15 cellular contexts compared by ENCODE assay signal in the genomic region with DNA sequence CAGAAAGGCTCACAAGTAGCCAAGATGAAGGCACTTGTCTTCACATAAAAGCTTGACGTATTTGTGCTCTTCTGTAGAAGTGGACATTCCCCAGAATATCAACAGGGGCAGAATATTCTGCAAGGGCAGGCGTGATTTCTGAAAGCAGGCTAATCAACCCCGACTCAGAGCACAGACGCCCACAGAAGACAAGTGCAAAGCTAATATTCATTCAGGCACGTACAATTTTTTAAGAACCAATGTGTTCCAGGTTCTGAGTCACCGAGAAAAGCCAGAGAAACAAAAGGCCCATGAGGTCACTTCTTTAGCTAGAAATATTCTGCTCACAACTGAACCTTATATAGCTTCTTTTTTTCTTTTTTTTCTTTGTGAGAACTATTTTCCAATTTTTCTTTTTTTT.
DNase-seq lines count a peak whose midpoint lies in the region; ATAC-seq and TF ChIP-seq lines count a peak whose summit lies in the region.
"Had no signal": no experiment of that assay in that cellular context is flagged by ENCODE, and none has a peak within 500 bp of the region (broad histone marks: within the 10 kb centered on the region; RNA-seq: fewer than 3 reads in every experiment).

No MANE protein-coding gene starts in this region.

- H3K9me3 ChIP-seq in A673 (ENCODE audit: low read depth, low read length, poor library complexity, severe bottlenecking) (no peaks in the 10 kb centered on the region), lower lobe of right lung (no peaks in the 10 kb centered on the region), upper lobe of right lung (no peaks in the 10 kb centered on the region)
- H3K9me3 ChIP-seq: BLaER1, Caco-2 had no signal

- H3K36me3 ChIP-seq in A673 (ENCODE audit: insufficient read depth, low read length, poor library complexity, severe bottlenecking) (no peaks in the 10 kb centered on the region), lower lobe of right lung (no peaks in the 10 kb centered on the region), upper lobe of right lung (no peaks in the 10 kb centered on the region)
- H3K36me3 ChIP-seq: BLaER1 had no signal

- H3K27ac ChIP-seq in A673 (ENCODE audit: low read depth, low read length, poor library complexity, severe bottlenecking): no peak overlapping the region
- no peak overlapping the region for H3K27ac ChIP-seq in lower lobe of right lung
- no peak overlapping the region for H3K27ac ChIP-seq in upper lobe of right lung
- H3K27ac ChIP-seq: 22Rv1, BLaER1, HL-60 had no signal

- ATAC-seq in esophagus mucosa: peak; percentile 54
- ATAC-seq in lower lobe of right lung: peak; percentile 78 to 84
- ATAC-seq in upper lobe of right lung: peak; percentile 74
- ATAC-seq in left colon: no peak
- ATAC-seq: HCT116 had no signal

- BruUV-seq in A673 (replicated peaks; lab: Mats Ljungman, UMichigan): no TSS peak

- TF ChIP-seq CTCF in A673 (conservative IDR thresholded peaks at IDR 0.05; ENCODE audit: low read depth, low read length) (no peak), lower lobe of right lung (IDR thresholded peaks at IDR 0.05) (no peak), upper lobe of right lung (IDR thresholded peaks at IDR 0.05) (no peak)

- intact Hi-C loops in A673 (cut with micrococcal nuclease; ENCODE audit: unreplicated experiment): no loop called here
- intact Hi-C loops in lower lobe of right lung (cut with DNase I): no loop called here
- intact Hi-C loops in upper lobe of right lung (cut with DNase I): loop anchor here (10.0 kb wide), 1 partner anchor 385 kb away; no protein-coding TSS in a partner anchor
- intact Hi-C loops in left colon (cut with DNase I, micrococcal nuclease): no loop called here

- peak; percentile 31 for DNase-seq in A673 (ENCODE audit: low spot score)
- no peak for DNase-seq in lower lobe of right lung
- no peak for DNase-seq in upper lobe of right lung
- no peak for DNase-seq in left colon
- no peak for DNase-seq in activated gamma-delta T cell treated with Interleukin-2 at 50 U/mL for 16 hours
- no peak for DNase-seq in SW480 (ENCODE audit: low spot score)
- DNase-seq: AML-193; Caco-2; CD8-positive, alpha-beta memory T cell; DMS53 had no signal

- H3K4me1 ChIP-seq in A673 (ENCODE audit: insufficient read depth, low read length, poor library complexity, severe bottlenecking): no peaks in the 10 kb centered on the region
- no peaks in the 10 kb centered on the region for H3K4me1 ChIP-seq in lower lobe of right lung
- no peaks in the 10 kb centered on the region for H3K4me1 ChIP-seq in upper lobe of right lung
- H3K4me1 ChIP-seq: BLaER1, Caco-2 had no signal

- POLR2A ChIA-PET in A673 (lab: Charles Lee; ENCODE audit: low non-redundant PET): interaction anchor here (0.6 kb wide), 1 partner anchor 15 kb away, joined by 3 read pairs; no protein-coding TSS in a partner anchor

- H3K27me3 ChIP-seq in A673 (replicated peaks; ENCODE audit: insufficient read depth, low read depth, low read length, poor library complexity): no peaks in the 10 kb centered on the region
- H3K27me3 ChIP-seq in lower lobe of right lung (ENCODE audit: low read depth): no peaks in the 10 kb centered on the region
- no peaks in the 10 kb centered on the region for H3K27me3 ChIP-seq in upper lobe of right lung
- H3K27me3 ChIP-seq: BLaER1 had no signal

- CTCF ChIA-PET in A673 (lab: Charles Lee): no interaction called here

- no peak overlapping the region for H3K4me3 ChIP-seq in A673 (ENCODE audit: low read depth, low read length, poor library complexity, severe bottlenecking)
- no peak overlapping the region for H3K4me3 ChIP-seq in lower lobe of right lung
- no peak overlapping the region for H3K4me3 ChIP-seq in upper lobe of right lung
- H3K4me3 ChIP-seq: BLaER1 had no signal
